In the genomic region with DNA sequence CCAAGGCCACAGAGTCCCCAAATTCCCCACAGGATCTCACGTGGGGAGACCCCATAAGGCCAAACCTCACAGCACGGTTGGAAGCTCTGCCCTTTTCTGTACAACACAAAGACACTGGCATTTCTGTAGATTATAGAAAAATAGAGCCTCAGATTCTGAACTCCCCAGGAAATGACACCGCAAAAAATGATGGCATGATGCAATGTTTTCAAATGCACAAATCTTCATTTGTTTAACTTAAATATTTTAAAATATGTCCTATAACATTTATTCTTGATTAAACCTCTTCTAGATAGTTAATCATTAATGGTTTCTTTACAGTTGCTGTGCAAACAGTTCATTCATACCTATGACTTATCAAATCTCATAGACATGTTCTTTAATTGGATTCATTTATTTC, we compare ENCODE assay signal across 22 cellular contexts. TPM values are rescaled to one million over a fixed set of nuclear protein-coding genes. Genes with fewer than 3 reads are reported as not detected.
DNase-seq lines count a peak whose midpoint lies in the region; ATAC-seq, FAIRE-seq and TF ChIP-seq lines count a peak whose summit lies in the region.
"Had no signal": no experiment of that assay in that cellular context is flagged by ENCODE, and none has a peak within 500 bp of the region (broad histone marks: within the 10 kb centered on the region; RNA-seq: fewer than 3 reads in every experiment).

No MANE protein-coding gene starts in this region.

- DNase-seq in AML-193 (lab: John Stamatoyannopoulos, UW) (peak; percentile 28 to 46), GM23338 (ENCODE audit: low spot score) (no peak), OCI-M1 (lab: John Stamatoyannopoulos, UW) (peak; percentile 49), kidney (no peak), T-helper 17 cell (no peak), esophagus squamous epithelium (lab: John Stamatoyannopoulos, UW) (no peak)
- DNase-seq in activated naive CD4-positive, alpha-beta T cell treated with anti-CD3 and anti-CD28 coated beads for 36 hours: no peak
- DNase-seq: C1 segment of cervical spinal cord; CD8-positive, alpha-beta T cell; DMS153; GDM1; Kasumi-1; MG63; NCI-H1048; NCI-H1417 treated with DMSO at 0.1 percent for 48 hours; NCI-H187; NCI-H446 treated with DMSO at 0.1 percent for 48 hours; NK-92 treated with Interleukin-12 subunit alpha and Interleukin-12 subunit beta, amount 100 ng/mL, for 24 hours; Right ventricle myocardium superior had no signal

- peaks cover 42% of the 10 kb centered on the region for H3K4me1 Mint-ChIP-seq in GM23338
- H3K4me1 Mint-ChIP-seq in activated naive CD4-positive, alpha-beta T cell treated with anti-CD3 and anti-CD28 coated beads for 36 hours (ENCODE audit: low read depth): no peaks in the 10 kb centered on the region
- no peaks in the 10 kb centered on the region for H3K4me1 Mint-ChIP-seq in T-helper 17 cell

- H3K27me3 Mint-ChIP-seq in GM23338 (ENCODE audit: insufficient read depth, low read depth, poor library complexity) (peaks cover 6% of the 10 kb centered on the region), T-helper 17 cell (peaks cover 31% of the 10 kb centered on the region)
- peaks cover 23% of the 10 kb centered on the region for H3K27me3 Mint-ChIP-seq in activated naive CD4-positive, alpha-beta T cell treated with anti-CD3 and anti-CD28 coated beads for 36 hours (ENCODE audit: low read depth)

- H3K9me3 Mint-ChIP-seq in GM23338: no peaks in the 10 kb centered on the region
- no peaks in the 10 kb centered on the region for H3K9me3 Mint-ChIP-seq in activated naive CD4-positive, alpha-beta T cell treated with anti-CD3 and anti-CD28 coated beads for 36 hours
- H3K9me3 Mint-ChIP-seq: CD8-positive, alpha-beta T cell; T-helper 1 cell treated with Interleukin-12 subunit alpha and Interleukin-12 subunit beta and Interleukin-4 antibody, amounts not matched to agents 30 μg/mL and 1 μg/mL, for 36 hours had no signal

- no peak for TF ChIP-seq POLR2A in esophagus squamous epithelium (IDR thresholded peaks at IDR 0.05)

- no peak overlapping the region for H3K9ac ChIP-seq in kidney (ENCODE audit: low read length in 2 of 2)

- peak overlapping the region; percentile 25; the same call in 1 of the 2 replicates for H3K27ac Mint-ChIP-seq in GM23338
- H3K27ac Mint-ChIP-seq in activated naive CD4-positive, alpha-beta T cell treated with anti-CD3 and anti-CD28 coated beads for 36 hours: no peak overlapping the region
- H3K27ac Mint-ChIP-seq in T-helper 17 cell: no peak overlapping the region
- H3K27ac Mint-ChIP-seq: CD8-positive, alpha-beta T cell; T-helper 1 cell treated with Interleukin-12 subunit alpha and Interleukin-12 subunit beta and Interleukin-4 antibody, amounts not matched to agents 30 μg/mL and 1 μg/mL, for 36 hours had no signal

- no peak overlapping the region for H3K4me2 ChIP-seq in GM23338

- FAIRE-seq in kidney (lab: Jason Lieb, UNC): peak; percentile 19

- 35 to 44% methylated on average over 3 of the region's 3 CpGs for WGBS in esophagus squamous epithelium, 2 donors

- H3K36me3 Mint-ChIP-seq in GM23338 (ENCODE audit: low read depth): no peaks in the 10 kb centered on the region
- no peaks in the 10 kb centered on the region for H3K36me3 Mint-ChIP-seq in activated naive CD4-positive, alpha-beta T cell treated with anti-CD3 and anti-CD28 coated beads for 36 hours (ENCODE audit: low read depth)
- H3K36me3 Mint-ChIP-seq in T-helper 17 cell (ENCODE audit: low read depth): no peaks in the 10 kb centered on the region
- H3K36me3 Mint-ChIP-seq: CD8-positive, alpha-beta T cell had no signal

- H3K36me3 ChIP-seq in GM23338 (ENCODE audit: insufficient read depth): no peaks in the 10 kb centered on the region
- H3K36me3 ChIP-seq in kidney (ENCODE audit: control insufficient read depth in 1 of 2, insufficient read depth in 2 of 2, low read length in 2 of 2): no peaks in the 10 kb centered on the region
- H3K36me3 ChIP-seq in esophagus squamous epithelium: no peaks in the 10 kb centered on the region

- CTCF ChIA-PET in activated naive CD4-positive, alpha-beta T cell treated with anti-CD3 and anti-CD28 coated beads for 36 hours (lab: Charles Lee): no interaction called here

- H3K27ac ChIP-seq in GM23338 (ENCODE audit: low read depth): no peak overlapping the region
- no peak overlapping the region for H3K27ac ChIP-seq in kidney (ENCODE audit: low read depth in 2 of 2, low read length in 2 of 2)
- no peak overlapping the region for H3K27ac ChIP-seq in esophagus squamous epithelium

- no peaks in the 10 kb centered on the region for H4K20me1 ChIP-seq in GM23338 (replicated peaks; ENCODE audit: insufficient read depth)

- H3F3A ChIP-seq in GM23338 (replicated peaks; ENCODE audit: low read depth): no peaks in the 10 kb centered on the region

- no peaks in the 10 kb centered on the region for H3K79me2 ChIP-seq in GM23338 (replicated peaks; ENCODE audit: insufficient read depth)

- TF ChIP-seq CTCF in GM23338 (conservative IDR thresholded peaks at IDR 0.05; ENCODE audit: low read depth in 2 of 2) (no peak), kidney (IDR thresholded peaks at IDR 0.05; ENCODE audit: borderline replicate concordance, extremely low read depth, insufficient read depth) (no peak), esophagus squamous epithelium (IDR thresholded peaks at IDR 0.05) (no peak)

- no peak overlapping the region for H2AFZ ChIP-seq in GM23338

- intact Hi-C loops in kidney (cut with DNase I): no loop called here
- intact Hi-C loops in activated naive CD4-positive, alpha-beta T cell treated with anti-CD3 and anti-CD28 coated beads for 36 hours (cut with micrococcal nuclease): no loop called here
- intact Hi-C loops in esophagus squamous epithelium (cut with DNase I): no loop called here

- 0 out of 2 replicates have a peak, but pooled peaks cover 7% of the 10 kb centered on the region for H3K9me2 ChIP-seq in GM23338 (ENCODE audit: insufficient read depth)

- H3K9me3 ChIP-seq in kidney (ENCODE audit: control insufficient read depth in 1 of 2, low read length in 2 of 2) (no peaks in the 10 kb centered on the region), T-helper 17 cell (ENCODE audit: control insufficient read depth, low read length, poor library complexity, severe bottlenecking) (no peaks in the 10 kb centered on the region), esophagus squamous epithelium (no peaks in the 10 kb centered on the region)
- H3K9me3 ChIP-seq: MG63 had no signal

- H3K27me3 ChIP-seq in GM23338 (ENCODE audit: insufficient read depth) (no peaks in the 10 kb centered on the region), esophagus squamous epithelium (peaks cover 0 to 40% (median 0%) of the 10 kb centered on the region in 4 donors)
- H3K27me3 ChIP-seq: MG63 had no signal

- H3K4me3 Mint-ChIP-seq in GM23338 (no peak overlapping the region), T-helper 17 cell (no peak overlapping the region)
- no peak overlapping the region for H3K4me3 Mint-ChIP-seq in activated naive CD4-positive, alpha-beta T cell treated with anti-CD3 and anti-CD28 coated beads for 36 hours
- H3K4me3 Mint-ChIP-seq: CD8-positive, alpha-beta T cell; T-helper 1 cell treated with Interleukin-12 subunit alpha and Interleukin-12 subunit beta and Interleukin-4 antibody, amounts not matched to agents 30 μg/mL and 1 μg/mL, for 36 hours had no signal

- H3K4me3 ChIP-seq in GM23338 (no peak overlapping the region), kidney (ENCODE audit: low read length in 2 of 2) (no peak overlapping the region), esophagus squamous epithelium (no peak overlapping the region)
- H3K4me3 ChIP-seq: MG63 had no signal

- no peak for ATAC-seq in GM23338
- no peak for ATAC-seq in T-helper 17 cell
- ATAC-seq: CD8-positive, alpha-beta T cell had no signal

- H3K4me1 ChIP-seq in GM23338 (ENCODE audit: insufficient read depth) (peaks cover 29% of the 10 kb centered on the region), kidney (ENCODE audit: control insufficient read depth in 1 of 2, insufficient read depth in 1 of 2, low read depth in 1 of 2, low read length in 2 of 2) (peaks cover 0 to 2% of the 10 kb centered on the region in 2 donors), esophagus squamous epithelium (no peaks in the 10 kb centered on the region)

TF ChIP-seq in GM23338, 12 proteins besides CTCF, POLR2A, EP300 and RAD21 (continues in another document):
- TF ChIP-seq, protein P1, sequence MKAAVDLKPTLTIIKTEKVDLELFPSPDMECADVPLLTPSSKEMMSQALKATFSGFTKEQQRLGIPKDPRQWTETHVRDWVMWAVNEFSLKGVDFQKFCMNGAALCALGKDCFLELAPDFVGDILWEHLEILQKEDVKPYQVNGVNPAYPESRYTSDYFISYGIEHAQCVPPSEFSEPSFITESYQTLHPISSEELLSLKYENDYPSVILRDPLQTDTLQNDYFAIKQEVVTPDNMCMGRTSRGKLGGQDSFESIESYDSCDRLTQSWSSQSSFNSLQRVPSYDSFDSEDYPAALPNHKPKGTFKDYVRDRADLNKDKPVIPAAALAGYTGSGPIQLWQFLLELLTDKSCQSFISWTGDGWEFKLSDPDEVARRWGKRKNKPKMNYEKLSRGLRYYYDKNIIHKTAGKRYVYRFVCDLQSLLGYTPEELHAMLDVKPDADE (IDR thresholded peaks at IDR 0.05): no peak
- TF ChIP-seq POLR2AphosphoS5 (IDR thresholded peaks at IDR 0.05; ENCODE audit: low read depth) (no peak), CREB1 (CRISPR knock-in tag; IDR thresholded peaks at IDR 0.05; ENCODE audit: low read depth) (no peak), ZNF331 (CRISPR knock-in tag; IDR thresholded peaks at IDR 0.05; ENCODE audit: low read depth) (no peak), EZH2phosphoT487 (IDR thresholded peaks at IDR 0.05; ENCODE audit: unreplicated experiment) (no peak)

RNA-seq across cellular contexts. Expression of a gene that starts 33.8 kb away (rescaled TPM):
- total RNA-seq in GM23338 (2014; rRNA removed; shearing (Covaris generic)): 0.23 and 0.49 TPM in 2 replicates
- polyA plus RNA-seq in GM23338 (2016; fragmentation: Nextera tagmentation; extraction: Ambion mirVana): 0.14 and 0.42 TPM in 2 replicates
- total RNA-seq in kidney: 31.8 TPM
- 4.4 TPM for polyA plus RNA-seq in kidney (ENCODE audit: insufficient read depth, low read depth, low replicate concordance)
- not detected for total RNA-seq in activated naive CD4-positive, alpha-beta T cell treated with anti-CD3 and anti-CD28 coated beads for 36 hours
- total RNA-seq in T-helper 17 cell: not detected
- total RNA-seq in esophagus squamous epithelium: under 1 TPM in 1 of 4 donors, not detected in 3; under 0.01 TPM
- total RNA-seq: CD8-positive, alpha-beta T cell; OCI-LY7; Right ventricle myocardium superior; SK-MEL-5 had no signal

Comparison
In these comparisons a context has a peak if more than half of its experiments do, and no peak if none do; other contexts are left out.
1. DNase-seq: peak in AML-193 (2 of 2) and OCI-M1 (single experiment); none in GM23338 (single experiment), kidney (single experiment), activated naive CD4-positive, alpha-beta T cell treated with anti-CD3 and anti-CD28 coated beads for 36 hours (single experiment), T-helper 17 cell (0 of 3) and esophagus squamous epithelium (single experiment).
2. RNA of a gene that starts 33.8 kb away (total RNA-seq): 31.8 TPM in kidney (single experiment); 0.23 to 0.49 TPM in GM23338, not detected in activated naive CD4-positive, alpha-beta T cell treated with anti-CD3 and anti-CD28 coated beads for 36 hours, not detected in T-helper 17 cell and under 0.01 TPM in esophagus squamous epithelium; every median in the first group is over 10 times any median in the second.